In genomic region chr3:197523551-197523950, GRCh38 we compare ENCODE assay signal across 1 cellular context.
TF ChIP-seq lines count a peak whose summit lies in the region.

No MANE protein-coding gene starts in this region.

TF ChIP-seq in H1, 55 proteins besides CTCF, POLR2A, EP300 and RAD21:
- TF ChIP-seq NANOG (IDR thresholded peaks at IDR 0.05; ENCODE audit: insufficient read depth, low read depth, low read length, poor library complexity, severe bottlenecking) = no peak
- TF ChIP-seq JUND (IDR thresholded peaks at IDR 0.05; ENCODE audit: low read length) = no peak
- TF ChIP-seq TCF12 (IDR thresholded peaks at IDR 0.05; ENCODE audit: low read depth, low read length) = no peak
- TF ChIP-seq HDAC2 (IDR thresholded peaks at IDR 0.05; ENCODE audit: borderline replicate concordance in 1 of 2, low read depth in 2 of 2, low read length in 2 of 2) = no peak
- TF ChIP-seq CREB1 (IDR thresholded peaks at IDR 0.05) = no peak
- no peak for TF ChIP-seq MAX (IDR thresholded peaks at IDR 0.05)
- no peak for TF ChIP-seq CHD2 (IDR thresholded peaks at IDR 0.05; ENCODE audit: low read length)
- TF ChIP-seq SIX5 (IDR thresholded peaks at IDR 0.05; ENCODE audit: low read depth, low read length) = no peak
- no peak for TF ChIP-seq RNF2 (IDR thresholded peaks at IDR 0.05; ENCODE audit: borderline replicate concordance, low read depth, low read length, missing control alignments, poor library complexity, severe bottlenecking)
- no peak for TF ChIP-seq TAF1 (IDR thresholded peaks at IDR 0.05; ENCODE audit: low read depth, low read length)
- TF ChIP-seq TAF7 (optimal IDR thresholded peaks at IDR 0.05; ENCODE audit: borderline replicate concordance, low read depth, low read length) = no peak
- TF ChIP-seq BRCA1 (IDR thresholded peaks at IDR 0.05; ENCODE audit: low read depth, low read length) = no peak
- TF ChIP-seq ZNF274 (IDR thresholded peaks at IDR 0.05; ENCODE audit: borderline replicate concordance, extremely low read depth, low read length) = no peak
- TF ChIP-seq MAFK (IDR thresholded peaks at IDR 0.05; ENCODE audit: low read depth, low read length) = no peak
- TF ChIP-seq SUZ12 (IDR thresholded peaks at IDR 0.05; ENCODE audit: low read length) = no peak
- TF ChIP-seq JUN (IDR thresholded peaks at IDR 0.05; ENCODE audit: low read depth, low read length) = no peak
- TF ChIP-seq FOSL1 (IDR thresholded peaks at IDR 0.05; ENCODE audit: insufficient read depth, low read depth, low read length) = no peak
- TF ChIP-seq SP1 (IDR thresholded peaks at IDR 0.05; ENCODE audit: low read depth, low read length) = no peak
- no peak for TF ChIP-seq SP4 (IDR thresholded peaks at IDR 0.05; ENCODE audit: low read length)
- TF ChIP-seq CTBP2 (IDR thresholded peaks at IDR 0.05; ENCODE audit: borderline replicate concordance, insufficient read depth, insufficient read length, low read length) = no peak
